ENCODE assay signal across 27 cellular contexts in the genomic region with DNA sequence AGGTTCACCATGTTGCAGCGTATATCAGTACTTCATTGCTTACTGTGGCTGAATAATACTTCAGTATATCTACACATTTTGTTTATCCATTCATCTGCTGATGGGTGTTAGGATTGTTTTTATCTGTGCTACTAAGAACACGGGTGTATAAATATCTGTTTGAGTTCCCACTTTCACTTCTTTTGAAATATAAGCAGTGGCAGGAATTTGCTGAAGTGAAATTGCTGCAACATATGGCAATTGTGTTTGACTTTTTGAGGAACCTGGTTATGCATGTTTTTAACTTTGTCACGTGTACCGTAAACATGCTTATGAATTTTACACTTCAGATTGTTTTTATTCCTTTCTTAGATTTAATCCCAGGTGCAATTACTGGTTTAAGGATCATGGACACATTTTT. TPM values are rescaled to one million over a fixed set of nuclear protein-coding genes. Genes with fewer than 3 reads are reported as not detected.
A peak's percentile ranks its signal among the peaks of the same experiment; 100 is the strongest.
DNase-seq lines count a peak whose midpoint lies in the region; ATAC-seq and TF ChIP-seq lines count a peak whose summit lies in the region.
"Had no signal": no experiment of that assay in that cellular context is flagged by ENCODE, and none has a peak within 500 bp of the region (broad histone marks: within the 10 kb centered on the region; RNA-seq: fewer than 3 reads in every experiment).

No MANE protein-coding gene starts in this region.

- H3K27ac ChIP-seq in DOHH2 (ENCODE audit: low read depth, low read length) (peak overlapping the region; percentile 67), psoas muscle (peak overlapping the region; percentile 42)
- H3K27ac ChIP-seq: esophagus squamous epithelium, gastroesophageal sphincter, GM23248, lower lobe of right lung, testis, uterus had no signal

- no peak for TF ChIP-seq CTCF in DOHH2 (IDR thresholded peaks at IDR 0.05; ENCODE audit: low read depth, low read length, poor library complexity, severe bottlenecking)
- no peak for TF ChIP-seq CTCF in activated B cell treated with CpG ODN at 0.5 μM for 24 hours (IDR thresholded peaks at IDR 0.05)
- TF ChIP-seq CTCF in psoas muscle (IDR thresholded peaks at IDR 0.05) = no peak

- ATAC-seq in activated B cell treated with CpG ODN at 0.5 μM for 24 hours (ENCODE audit: low read depth) (peak; percentile 52), psoas muscle (no peak), HG02623 (IDR thresholded peaks at IDR 0.05; ENCODE audit: unreplicated experiment) (no peak), GM18505 (IDR thresholded peaks at IDR 0.05; ENCODE audit: unreplicated experiment) (no peak)
- ATAC-seq: gastroesophageal sphincter, lower lobe of right lung had no signal

- DNase-seq in NAMALWA (ENCODE audit: low spot score) = peak; percentile 34
- DNase-seq in activated B cell treated with CpG ODN at 0.5 μM for 24 hours = no peak
- no peak for DNase-seq in psoas muscle
- DNase-seq in NCI-H82 (lab: John Stamatoyannopoulos, UW) = no peak
- DNase-seq in hepatic stellate cell (ENCODE audit: low spot score) = no peak
- DNase-seq: activated CD4-positive, alpha-beta T cell treated with anti-CD3 and anti-CD28 coated beads for 48 hours; activated naive CD4-positive, alpha-beta T cell treated with anti-CD3 and anti-CD28 coated beads for 36 hours; activated T-cell treated with anti-CD3 and anti-CD28 coated beads, Interleukin-2, amount 50 U/mL, for 48 hours; amygdala; C1 segment of cervical spinal cord; endodermal cell; esophagus squamous epithelium; GM23248; HFFc6; kidney; lower lobe of right lung; NCI-H1436; NCI-H2107; NCI-H446 treated with DMSO at 0.1 percent for 48 hours; small intestine; stimulated activated CD4-positive, alpha-beta T cell treated with anti-CD3 and anti-CD28 coated beads, Interleukin-2, amount 100 ng/mL, for 24 hours; testis; uterus had no signal

- H3K36me3 ChIP-seq in DOHH2 (ENCODE audit: control insufficient read depth, low read length) (0 out of 2 replicates have a peak, but pooled peaks cover 3% of the 10 kb centered on the region), psoas muscle (ENCODE audit: insufficient read depth in 1 of 2, low read depth in 1 of 2) (no peaks in the 10 kb centered on the region)
- H3K36me3 ChIP-seq: esophagus squamous epithelium, gastroesophageal sphincter, lower lobe of right lung, uterus had no signal

- POLR2A ChIA-PET in activated B cell treated with CpG ODN at 0.5 μM for 24 hours (lab: Charles Lee) = no interaction called here

- H3K27ac Mint-ChIP-seq in activated B cell treated with CpG ODN at 0.5 μM for 24 hours = peak overlapping the region; percentile 82
- H3K27ac Mint-ChIP-seq: activated naive CD4-positive, alpha-beta T cell treated with anti-CD3 and anti-CD28 coated beads for 36 hours; endodermal cell; HFFc6 had no signal

- no peak for TF ChIP-seq POLR2A in GM18505 (IDR thresholded peaks at IDR 0.05; ENCODE audit: borderline replicate concordance, extremely low read depth, insufficient read depth, insufficient read length)

- peak overlapping the region; percentile 52 for H3K4me2 ChIP-seq in DOHH2 (ENCODE audit: low read length)

- H3K4me3 ChIP-seq in DOHH2 (ENCODE audit: low read length) = peak overlapping the region; percentile 47
- no peak overlapping the region for H3K4me3 ChIP-seq in psoas muscle
- H3K4me3 ChIP-seq: esophagus squamous epithelium, gastroesophageal sphincter, GM23248, lower lobe of right lung, testis, uterus had no signal

- H3K27me3 Mint-ChIP-seq in activated B cell treated with CpG ODN at 0.5 μM for 24 hours = no peaks in the 10 kb centered on the region

- no peaks in the 10 kb centered on the region for H3K9me3 Mint-ChIP-seq in activated B cell treated with CpG ODN at 0.5 μM for 24 hours
- H3K9me3 Mint-ChIP-seq: activated naive CD4-positive, alpha-beta T cell treated with anti-CD3 and anti-CD28 coated beads for 36 hours; endodermal cell; HFFc6 had no signal

- H4K20me1 ChIP-seq in DOHH2 (ENCODE audit: control insufficient read depth, insufficient read depth, low read depth, low read length) = no peaks in the 10 kb centered on the region

- no peaks in the 10 kb centered on the region for H3K9me2 ChIP-seq in DOHH2 (replicated peaks; ENCODE audit: control insufficient read depth, low read length)

- no peaks in the 10 kb centered on the region for H3K27me3 ChIP-seq in DOHH2 (ENCODE audit: control insufficient read depth, low read length)
- H3K27me3 ChIP-seq in psoas muscle (ENCODE audit: insufficient read depth in 3 of 3, low read length in 2 of 3) = no peaks in the 10 kb centered on the region
- H3K27me3 ChIP-seq: esophagus squamous epithelium, gastroesophageal sphincter, testis, uterus had no signal

- peaks cover 63% of the 10 kb centered on the region for H3K4me1 Mint-ChIP-seq in activated B cell treated with CpG ODN at 0.5 μM for 24 hours

- H3K36me3 Mint-ChIP-seq in activated B cell treated with CpG ODN at 0.5 μM for 24 hours (ENCODE audit: low read depth) = peaks cover 18% of the 10 kb centered on the region

- intact Hi-C loops in activated B cell treated with CpG ODN at 0.5 μM for 24 hours (cut with micrococcal nuclease) (no loop called here), psoas muscle (cut with DNase I) (loop anchor here in 1 of 2 donors (10.0 kb wide), 1 partner anchor 331 kb away; no protein-coding TSS in a partner anchor)

- CTCF ChIA-PET in activated B cell treated with CpG ODN at 0.5 μM for 24 hours (lab: Charles Lee) = interaction anchor here (0.9 to 1.0 kb wide), 2 partner anchors 14 to 216 kb away, joined by 3 to 4 read pairs; no protein-coding TSS in a partner anchor

- H3K9me3 ChIP-seq in DOHH2 (ENCODE audit: control insufficient read depth, insufficient read depth, low read length) = no peaks in the 10 kb centered on the region
- no peaks in the 10 kb centered on the region for H3K9me3 ChIP-seq in psoas muscle
- H3K9me3 ChIP-seq: esophagus squamous epithelium, gastroesophageal sphincter, lower lobe of right lung, testis, uterus had no signal

- H3K4me1 ChIP-seq in DOHH2 (ENCODE audit: control insufficient read depth, low read length) (peaks cover 35% of the 10 kb centered on the region), psoas muscle (peaks cover 52% of the 10 kb centered on the region)

- H3F3A ChIP-seq in DOHH2 (ENCODE audit: control insufficient read depth, insufficient read depth) = peaks cover 3% of the 10 kb centered on the region

- WGBS in psoas muscle, 3 donors = 68 to 71% (median 69%) methylated on average over 4 of the region's 4 CpGs

- H3K4me3 Mint-ChIP-seq in activated B cell treated with CpG ODN at 0.5 μM for 24 hours = peak overlapping the region; percentile 21
- H3K4me3 Mint-ChIP-seq: activated naive CD4-positive, alpha-beta T cell treated with anti-CD3 and anti-CD28 coated beads for 36 hours; endodermal cell; HFFc6 had no signal

- H3K79me2 ChIP-seq in DOHH2 (ENCODE audit: control insufficient read depth, low read length) = peaks cover 51% of the 10 kb centered on the region

RNA-seq across cellular contexts. Expression of a gene that starts 23.0 kb away (rescaled TPM):
- total RNA-seq in activated B cell treated with CpG ODN at 0.5 μM for 24 hours (54.5 and 58.4 TPM in 2 replicates), psoas muscle (100 to 1,000 TPM in 3 of 4 donors, 10 to 100 TPM in 1; 94.8 to 128 (median 120) TPM)
- 10 to 100 TPM; 30.8 to 68.2 (median 45.2) TPM for polyA plus RNA-seq in psoas muscle
